In genomic region chr13:52463526-52463925, GRCh38 we compare ENCODE assay signal across 24 cellular contexts. TPM values are rescaled to one million over a fixed set of nuclear protein-coding genes. Genes with fewer than 3 reads are reported as not detected.
DNase-seq lines count a peak whose midpoint lies in the region; FAIRE-seq and TF ChIP-seq lines count a peak whose summit lies in the region.
"Had no signal": no experiment of that assay in that cellular context is flagged by ENCODE, and none has a peak within 500 bp of the region (broad histone marks: within the 10 kb centered on the region; RNA-seq: fewer than 3 reads in every experiment).

No MANE protein-coding gene starts in this region.

- no peak overlapping the region for H3K4me3 Mint-ChIP-seq in activated CD4-positive, alpha-beta memory T cell treated with anti-CD3 and anti-CD28 coated beads, Interleukin-2, amount 10 ng/mL, durations not matched to agents 7 days and 5 days
- H3K4me3 Mint-ChIP-seq in activated CD4-positive, alpha-beta memory T cell treated with anti-CD3 and anti-CD28 coated beads for 36 hours = no peak overlapping the region
- peak overlapping the region; percentile 9 for H3K4me3 Mint-ChIP-seq in neural crest cell
- H3K4me3 Mint-ChIP-seq: CD4-positive, alpha-beta T cell had no signal

- H3K27ac Mint-ChIP-seq in activated CD4-positive, alpha-beta memory T cell treated with anti-CD3 and anti-CD28 coated beads, Interleukin-2, amount 10 ng/mL, durations not matched to agents 7 days and 5 days = peak overlapping the region; percentile 45
- no peak overlapping the region for H3K27ac Mint-ChIP-seq in activated CD4-positive, alpha-beta memory T cell treated with anti-CD3 and anti-CD28 coated beads for 36 hours
- H3K27ac Mint-ChIP-seq in neural crest cell (ENCODE audit: unreplicated experiment) = no peak overlapping the region
- H3K27ac Mint-ChIP-seq: CD4-positive, alpha-beta T cell had no signal

- no peaks in the 10 kb centered on the region for H3K9me2 ChIP-seq in Loucy (replicated peaks; ENCODE audit: low read depth, low read length)

- peaks cover 78% of the 10 kb centered on the region for H4K20me1 ChIP-seq in Loucy (ENCODE audit: insufficient read depth, low read length, poor library complexity, severe bottlenecking)

- no peaks in the 10 kb centered on the region for H3K9me3 Mint-ChIP-seq in activated CD4-positive, alpha-beta memory T cell treated with anti-CD3 and anti-CD28 coated beads, Interleukin-2, amount 10 ng/mL, durations not matched to agents 7 days and 5 days
- peaks cover 3% of the 10 kb centered on the region for H3K9me3 Mint-ChIP-seq in activated CD4-positive, alpha-beta memory T cell treated with anti-CD3 and anti-CD28 coated beads for 36 hours
- H3K9me3 Mint-ChIP-seq in neural crest cell = no peaks in the 10 kb centered on the region
- H3K9me3 Mint-ChIP-seq: CD4-positive, alpha-beta T cell had no signal

- POLR2A ChIA-PET in activated CD4-positive, alpha-beta memory T cell treated with anti-CD3 and anti-CD28 coated beads, Interleukin-2, amount 10 ng/mL, durations not matched to agents 7 days and 5 days (lab: Charles Lee) = no interaction called here
- POLR2A ChIA-PET in activated CD4-positive, alpha-beta memory T cell treated with anti-CD3 and anti-CD28 coated beads for 36 hours (lab: Charles Lee) = no interaction called here

- peak overlapping the region; percentile 76 for H3K4me3 ChIP-seq in Loucy (ENCODE audit: low read length, poor library complexity, severe bottlenecking)
- H3K4me3 ChIP-seq: BLaER1, GM23248, SJSA1 had no signal

- H3K9me3 ChIP-seq in Loucy (ENCODE audit: insufficient read depth, low read depth, low read length) = no peaks in the 10 kb centered on the region
- H3K9me3 ChIP-seq: SJSA1 had no signal

- intact Hi-C loops in activated CD4-positive, alpha-beta memory T cell treated with anti-CD3 and anti-CD28 coated beads for 36 hours (cut with micrococcal nuclease) = no loop called here

- peaks cover 5% of the 10 kb centered on the region for H3F3A ChIP-seq in Loucy (ENCODE audit: low read depth)

- peak; percentile 53 for FAIRE-seq in D721Med (lab: Jason Lieb, UNC)
- FAIRE-seq: A204.1, G401.6 had no signal

- H2AFZ ChIP-seq in Loucy (ENCODE audit: low read length) = no peak overlapping the region
- H2AFZ ChIP-seq: GM23248 had no signal

- DNase-seq in activated CD4-positive, alpha-beta memory T cell treated with anti-CD3 and anti-CD28 coated beads, Interleukin-2, amount 10 ng/mL, durations not matched to agents 7 days and 5 days = no peak
- DNase-seq in activated CD4-positive, alpha-beta memory T cell treated with anti-CD3 and anti-CD28 coated beads for 36 hours = no peak
- DNase-seq in D721Med (ENCODE audit: insufficient read length, low spot score) (no peak), neural crest cell (ENCODE audit: low read depth, low spot score) (no peak), T1000 (lab: John Stamatoyannopoulos, UW) (no peak), occipital lobe (lab: John Stamatoyannopoulos, UW) (no peak)
- DNase-seq: CD4-positive, alpha-beta T cell; DMS53; GM23248; H7; Karpas-422; NCI-H1105; NCI-H1436 treated with DMSO at 0.1 percent for 48 hours; NCI-H187 treated with DMSO at 0.1 percent for 48 hours; NCI-H2107; NCI-H446; NCI-H524 treated with DMSO at 0.1 percent for 48 hours; Right ventricle myocardium superior; RPMI8226 had no signal

- TF ChIP-seq CTCF in D721Med (IDR thresholded peaks at IDR 0.05; ENCODE audit: insufficient read depth, missing control alignments) (no peak), Loucy (conservative IDR thresholded peaks at IDR 0.05; ENCODE audit: low read length) (no peak), neural crest cell (conservative IDR thresholded peaks at IDR 0.05) (no peak)

- H3K9ac ChIP-seq in Loucy (ENCODE audit: low read depth, low read length, poor library complexity, severe bottlenecking) = peak overlapping the region; percentile 42
- H3K9ac ChIP-seq: BLaER1, GM23248 had no signal

- H3K79me2 ChIP-seq in Loucy (ENCODE audit: insufficient read depth, low read length) = peaks cover 99% of the 10 kb centered on the region

- peaks cover 51% of the 10 kb centered on the region for H3K4me1 Mint-ChIP-seq in activated CD4-positive, alpha-beta memory T cell treated with anti-CD3 and anti-CD28 coated beads, Interleukin-2, amount 10 ng/mL, durations not matched to agents 7 days and 5 days
- peaks cover 24% of the 10 kb centered on the region for H3K4me1 Mint-ChIP-seq in activated CD4-positive, alpha-beta memory T cell treated with anti-CD3 and anti-CD28 coated beads for 36 hours (ENCODE audit: low read depth)
- peaks cover 20% of the 10 kb centered on the region for H3K4me1 Mint-ChIP-seq in neural crest cell

- H3K36me3 Mint-ChIP-seq in activated CD4-positive, alpha-beta memory T cell treated with anti-CD3 and anti-CD28 coated beads, Interleukin-2, amount 10 ng/mL, durations not matched to agents 7 days and 5 days (ENCODE audit: low read depth) = peaks cover 85% of the 10 kb centered on the region
- H3K36me3 Mint-ChIP-seq in activated CD4-positive, alpha-beta memory T cell treated with anti-CD3 and anti-CD28 coated beads for 36 hours = peaks cover 55% of the 10 kb centered on the region
- H3K36me3 Mint-ChIP-seq in neural crest cell (ENCODE audit: low read depth) = peaks cover 34% of the 10 kb centered on the region

- peak overlapping the region; percentile 84 for H3K4me2 ChIP-seq in Loucy (ENCODE audit: low read depth, low read length, poor library complexity, severe bottlenecking)
- H3K4me2 ChIP-seq: BLaER1 had no signal

- CTCF ChIA-PET in activated CD4-positive, alpha-beta memory T cell treated with anti-CD3 and anti-CD28 coated beads, Interleukin-2, amount 10 ng/mL, durations not matched to agents 7 days and 5 days (lab: Charles Lee) = interaction anchor here (2.2 kb wide), 1 partner anchor 12 kb away, joined by 11 read pairs; the partner anchor contains the start of gene VPS36
- CTCF ChIA-PET in activated CD4-positive, alpha-beta memory T cell treated with anti-CD3 and anti-CD28 coated beads for 36 hours (lab: Charles Lee) = interaction anchor here (2.1 kb wide), 1 partner anchor 13 kb away, joined by 11 read pairs; the partner anchor contains the start of gene VPS36

- no peaks in the 10 kb centered on the region for H3K27me3 Mint-ChIP-seq in activated CD4-positive, alpha-beta memory T cell treated with anti-CD3 and anti-CD28 coated beads, Interleukin-2, amount 10 ng/mL, durations not matched to agents 7 days and 5 days
- H3K27me3 Mint-ChIP-seq in activated CD4-positive, alpha-beta memory T cell treated with anti-CD3 and anti-CD28 coated beads for 36 hours = no peaks in the 10 kb centered on the region
- no peaks in the 10 kb centered on the region for H3K27me3 Mint-ChIP-seq in neural crest cell (ENCODE audit: low read depth)
- H3K27me3 Mint-ChIP-seq: CD4-positive, alpha-beta T cell had no signal

- no peaks in the 10 kb centered on the region for H3K27me3 ChIP-seq in Loucy (ENCODE audit: insufficient read depth, low read length, poor library complexity, severe bottlenecking)
- H3K27me3 ChIP-seq: BLaER1, SJSA1 had no signal

- H3K36me3 ChIP-seq in Loucy (ENCODE audit: insufficient read depth, low read length) = peaks cover 85% of the 10 kb centered on the region

- peaks cover 61% of the 10 kb centered on the region for H3K4me1 ChIP-seq in Loucy (ENCODE audit: insufficient read depth, low read length, poor library complexity, severe bottlenecking)

RNA-seq across cellular contexts. Expression of gene CKAP2, which starts 8.2 kb away (rescaled TPM):
- total RNA-seq in activated CD4-positive, alpha-beta memory T cell treated with anti-CD3 and anti-CD28 coated beads, Interleukin-2, amount 10 ng/mL, durations not matched to agents 7 days and 5 days = 10 to 100 TPM; 81.8 to 83.7 TPM
- total RNA-seq in activated CD4-positive, alpha-beta memory T cell treated with anti-CD3 and anti-CD28 coated beads for 36 hours = 10 to 100 TPM; 60.4 to 63.8 TPM
- total RNA-seq in neural crest cell (119 and 127 TPM in 2 replicates), occipital lobe (12.9 TPM)

RNA-seq across cellular contexts. Expression of gene VPS36, which starts 13.1 kb away (rescaled TPM):
- 10 to 100 TPM; 41.8 to 43.4 TPM for total RNA-seq in activated CD4-positive, alpha-beta memory T cell treated with anti-CD3 and anti-CD28 coated beads, Interleukin-2, amount 10 ng/mL, durations not matched to agents 7 days and 5 days
- 10 to 100 TPM; 24.7 to 26.6 TPM for total RNA-seq in activated CD4-positive, alpha-beta memory T cell treated with anti-CD3 and anti-CD28 coated beads for 36 hours
- 33.6 and 37.1 TPM in 2 replicates for total RNA-seq in neural crest cell
- total RNA-seq in occipital lobe = 66.8 TPM

RNA-seq across cellular contexts. Expression of gene THSD1, which starts 57.6 kb away (rescaled TPM):
- total RNA-seq in activated CD4-positive, alpha-beta memory T cell treated with anti-CD3 and anti-CD28 coated beads, Interleukin-2, amount 10 ng/mL, durations not matched to agents 7 days and 5 days = under 1 TPM; 0.23 to 0.28 TPM
- total RNA-seq in activated CD4-positive, alpha-beta memory T cell treated with anti-CD3 and anti-CD28 coated beads for 36 hours = under 1 TPM; 0.12 to 0.22 TPM
- total RNA-seq in neural crest cell (0.75 and 1.1 TPM in 2 replicates), occipital lobe (15.0 TPM)
